Comparison of ENCODE assay signal across 8 cellular contexts in genomic region chr10:26860542-26861325, GRCh38. TPM values are rescaled to one million over a fixed set of nuclear protein-coding genes. Genes with fewer than 3 reads are reported as not detected.
A peak's percentile ranks its signal among the peaks of the same experiment; 100 is the strongest.
DNase-seq lines count a peak whose midpoint lies in the region; ATAC-seq and TF ChIP-seq lines count a peak whose summit lies in the region.

TSS of gene ABI1 (minus strand) at chr10:26860958. CDS start at chr10:26860863, 95 bp downstream.

- H3K27ac ChIP-seq in KMS-11, result peak within 1 kb of the TSS; percentile 91
- peak within 1 kb of the TSS; percentile 95 to 99 (median 97) for H3K27ac ChIP-seq in Peyer's patch
- peak within 1 kb of the TSS; percentile 99 for H3K27ac ChIP-seq in esophagus (ENCODE audit: low read depth in 2 of 2, low read length in 1 of 2)

- TF ChIP-seq CTCF in KMS-11 (conservative IDR thresholded peaks at IDR 0.05; ENCODE audit: low read depth, low read length) (no peak), Peyer's patch (IDR thresholded peaks at IDR 0.05) (peak in 2 of 6 experiments; percentile 90 to 92)

- WGBS in esophagus, 2 donors, result 0 to 1% methylated on average over 54 to 57 of the region's 57 CpGs

- H3K9me3 ChIP-seq in Peyer's patch (no peaks in the 10 kb centered on the region), esophagus (ENCODE audit: control insufficient read depth in 2 of 2, insufficient read depth in 1 of 2, low read depth in 1 of 2, low read length in 1 of 2) (no peaks in the 10 kb centered on the region), mucosa of stomach (ENCODE audit: control insufficient read depth, low read length) (no peaks in the 10 kb centered on the region)

- H4K20me1 ChIP-seq in KMS-11 (ENCODE audit: insufficient read depth), result 0 out of 2 replicates have a peak, but pooled peaks cover 8% of the 10 kb centered on the region

- H2AFZ ChIP-seq in KMS-11 (ENCODE audit: low read depth), result peak within 1 kb of the TSS; percentile 62

- H3K9ac ChIP-seq in KMS-11, result peak within 1 kb of the TSS; percentile 68
- H3K9ac ChIP-seq in mucosa of stomach (ENCODE audit: low read length), result peak within 1 kb of the TSS; percentile 98

- peak; percentile 96 to 97 for TF ChIP-seq POLR2A in Peyer's patch (IDR thresholded peaks at IDR 0.05)

- no peaks in the 10 kb centered on the region for H3K27me3 ChIP-seq in KMS-11 (ENCODE audit: insufficient read depth, low read depth)
- no peaks in the 10 kb centered on the region for H3K27me3 ChIP-seq in Peyer's patch
- no peaks in the 10 kb centered on the region for H3K27me3 ChIP-seq in esophagus (ENCODE audit: control insufficient read depth in 1 of 2, insufficient read depth in 2 of 2, low read length in 2 of 2)
- no peaks in the 10 kb centered on the region for H3K27me3 ChIP-seq in mucosa of stomach (ENCODE audit: control insufficient read depth, insufficient read depth, low read length)

- DNase-seq in DMS79 treated with DMSO at 0.1 percent for 48 hours (lab: John Stamatoyannopoulos, UW), result peak; percentile 86
- DNase-seq in Peyer's patch, result peak; percentile 98 to 99 (median 98)
- peak; percentile 97 to 98 for DNase-seq in activated T-cell treated with anti-CD3 and anti-CD28 coated beads, Interleukin-2, amount 50 U/mL, for 48 hours
- DNase-seq in stimulated activated CD8-positive, alpha-beta memory T cell treated with anti-CD3 and anti-CD28 coated beads, Interleukin-7, amount 100 ng/mL, for 1 hour (ENCODE audit: low read depth in 2 of 2), result peak; percentile 94

- H3K4me1 ChIP-seq in KMS-11 (ENCODE audit: low read depth, poor library complexity, severe bottlenecking), result peaks cover 33% of the 10 kb centered on the region
- peaks cover 0 to 29% (median 2%) of the 10 kb centered on the region in 4 donors for H3K4me1 ChIP-seq in Peyer's patch
- H3K4me1 ChIP-seq in esophagus (ENCODE audit: control insufficient read depth in 2 of 2, insufficient read depth in 2 of 2, low read length in 1 of 2), result peaks cover 0 to 2% of the 10 kb centered on the region in 2 donors
- H3K4me1 ChIP-seq in mucosa of stomach (ENCODE audit: control insufficient read depth, insufficient read depth, low read length), result peaks cover 6% of the 10 kb centered on the region

- ATAC-seq in GM21723 (IDR thresholded peaks at IDR 0.05; ENCODE audit: unreplicated experiment), result peak; percentile 68

- H3K36me3 ChIP-seq in KMS-11 (ENCODE audit: insufficient read depth) (no peaks in the 10 kb centered on the region), Peyer's patch (no peaks in the 10 kb centered on the region), esophagus (ENCODE audit: control insufficient read depth in 2 of 2, insufficient read depth in 2 of 2, low read length in 1 of 2) (no peaks in the 10 kb centered on the region), mucosa of stomach (ENCODE audit: control insufficient read depth, insufficient read depth, low read length) (no peaks in the 10 kb centered on the region)

- peak within 1 kb of the TSS; percentile 90 for H3K4me2 ChIP-seq in KMS-11

- H3K4me3 ChIP-seq in KMS-11 (IDR thresholded peaks at IDR 0.05; ENCODE audit: insufficient read depth, low read depth, low read length), result peak within 1 kb of the TSS; percentile 25
- peak within 1 kb of the TSS; percentile 61 to 97 (median 90) for H3K4me3 ChIP-seq in Peyer's patch
- peak within 1 kb of the TSS; percentile 97 to 98 for H3K4me3 ChIP-seq in esophagus (ENCODE audit: low read depth in 1 of 2, low read length in 2 of 2)
- H3K4me3 ChIP-seq in mucosa of stomach (ENCODE audit: low read length), result peak within 1 kb of the TSS; percentile 94

- peaks cover 49% of the 10 kb centered on the region for H3K79me2 ChIP-seq in KMS-11 (ENCODE audit: insufficient read depth, low read depth)

RNA-seq across cellular contexts. Expression of gene ABI1, which starts in this region (rescaled TPM):
- total RNA-seq in Peyer's patch, result 10 to 100 TPM; 28.7 to 55.3 (median 48.5) TPM
- 10 to 100 TPM; 36.8 to 42.8 TPM for polyA plus RNA-seq in esophagus

Comparison
In these comparisons a context has a peak if more than half of its experiments do, and no peak if none do; other contexts are left out.
1. Peak in every context shown above with its lines: DNase-seq, ATAC-seq, H3K4me3 ChIP-seq and H3K27ac ChIP-seq.
2. H3K4me3 ChIP-seq: peak in every context shown above with its lines; median percentile 98 in esophagus; 94 in mucosa of stomach; 90 in Peyer's patch; 25 in KMS-11.